In genomic region chr1:164610528-164611222, GRCh38 we compare ENCODE assay signal across 13 cellular contexts. TPM values are rescaled to one million over a fixed set of nuclear protein-coding genes. Genes with fewer than 3 reads are reported as not detected.
DNase-seq lines count a peak whose midpoint lies in the region; ATAC-seq and TF ChIP-seq lines count a peak whose summit lies in the region.
"Had no signal": no experiment of that assay in that cellular context is flagged by ENCODE, and none has a peak within 500 bp of the region (broad histone marks: within the 10 kb centered on the region; RNA-seq: fewer than 3 reads in every experiment).

No MANE protein-coding gene starts in this region.

- H3K27me3 ChIP-seq in HCT116 (ENCODE audit: insufficient read depth, low read length) (no peaks in the 10 kb centered on the region), smooth muscle cell (ENCODE audit: low read depth) (no peaks in the 10 kb centered on the region)

- H3F3A ChIP-seq in smooth muscle cell (ENCODE audit: low read depth), result no peaks in the 10 kb centered on the region

- DNase-seq in HCT116 (ENCODE audit: low read depth, low spot score) (no peak), chondrocyte (ENCODE audit: low spot score) (no peak), medulla oblongata (ENCODE audit: extremely low spot score) (peak; percentile 75), smooth muscle cell (lab: John Stamatoyannopoulos, UW; ENCODE audit: unreplicated experiment) (no peak), glomerular visceral epithelial cell (ENCODE audit: extremely low spot score) (no peak), GDM1 (lab: John Stamatoyannopoulos, UW) (no peak)
- DNase-seq: activated CD8-positive, alpha-beta memory T cell treated with anti-CD3 and anti-CD28 coated beads, Interleukin-2, amount 10 ng/mL, durations not matched to agents 7 days and 5 days; activated naive CD4-positive, alpha-beta T cell; islet precursor cell; NCI-H1105 treated with DMSO at 0.1 percent for 48 hours; stimulated activated CD4-positive, alpha-beta T cell treated with anti-CD3 and anti-CD28 coated beads, Interleukin-2, amount 100 ng/mL, for 48 hours had no signal

- intact Hi-C loops in HCT116 (cut with micrococcal nuclease), result no loop called here

- H3K9me2 ChIP-seq in HCT116 (ENCODE audit: insufficient read depth), result no peaks in the 10 kb centered on the region

- POLR2A ChIA-PET in HCT116 (lab: Charles Lee), result no interaction called here

- H3K79me2 ChIP-seq in HCT116 (ENCODE audit: insufficient read depth, low read length) (no peaks in the 10 kb centered on the region), smooth muscle cell (ENCODE audit: low read depth) (peaks cover 59% of the 10 kb centered on the region)

- H3K4me3 Mint-ChIP-seq in chondrocyte (ENCODE audit: unreplicated experiment), result no peak overlapping the region
- H3K4me3 Mint-ChIP-seq: activated CD8-positive, alpha-beta memory T cell treated with anti-CD3 and anti-CD28 coated beads, Interleukin-2, amount 10 ng/mL, durations not matched to agents 7 days and 5 days had no signal

- ATAC-seq in HCT116 (no peak), GM18861 (IDR thresholded peaks at IDR 0.05; ENCODE audit: unreplicated experiment) (no peak), GM21390 (IDR thresholded peaks at IDR 0.05; ENCODE audit: unreplicated experiment) (no peak)
- ATAC-seq: activated CD8-positive, alpha-beta memory T cell treated with anti-CD3 and anti-CD28 coated beads, Interleukin-2, amount 10 ng/mL, durations not matched to agents 7 days and 5 days had no signal

- no peaks in the 10 kb centered on the region for H3K9me3 Mint-ChIP-seq in chondrocyte (ENCODE audit: low read depth)

- CTCF ChIA-PET in HCT116 (lab: Charles Lee), result interaction anchor here (1.1 kb wide), 1 partner anchor 8 kb away, joined by 4 read pairs; no protein-coding TSS in a partner anchor

- H3K4me2 ChIP-seq in HCT116 (ENCODE audit: low read length) (no peak overlapping the region), smooth muscle cell (no peak overlapping the region)

- H3K9me3 ChIP-seq in HCT116 (ENCODE audit: control insufficient read depth in 1 of 2, insufficient read depth in 1 of 2, low read depth in 1 of 2, low read length in 2 of 2) (no peaks in the 10 kb centered on the region), smooth muscle cell (replicated peaks; ENCODE audit: low read depth) (no peaks in the 10 kb centered on the region)

- peak overlapping the region; percentile 15 for H3K27ac Mint-ChIP-seq in chondrocyte (ENCODE audit: unreplicated experiment)
- H3K27ac Mint-ChIP-seq: activated CD8-positive, alpha-beta memory T cell treated with anti-CD3 and anti-CD28 coated beads, Interleukin-2, amount 10 ng/mL, durations not matched to agents 7 days and 5 days had no signal

- TF ChIP-seq CTCF in HCT116 (IDR thresholded peaks at IDR 0.05 in 2 of 3, conservative IDR thresholded peaks at IDR 0.05 in 1 of 3; ENCODE audit: borderline replicate concordance in 1 of 3, insufficient read depth in 1 of 3, low read depth in 2 of 3, low read length in 2 of 3) (no peak), chondrocyte (IDR thresholded peaks at IDR 0.05) (no peak), smooth muscle cell (IDR thresholded peaks at IDR 0.05; ENCODE audit: borderline replicate concordance, insufficient read depth, poor library complexity, severe bottlenecking) (no peak)

- H3K4me1 ChIP-seq in HCT116 (ENCODE audit: control insufficient read depth in 1 of 2, insufficient read depth in 2 of 2, low read length in 2 of 2) (peaks cover 32 to 33% of the 10 kb centered on the region in 2 experiments), smooth muscle cell (ENCODE audit: low read depth) (peaks cover 40% of the 10 kb centered on the region)

- H3K36me3 ChIP-seq in HCT116 (ENCODE audit: control insufficient read depth in 1 of 2, insufficient read depth in 2 of 2, low read length in 2 of 2), result no peaks in the 10 kb centered on the region
- no peaks in the 10 kb centered on the region for H3K36me3 ChIP-seq in smooth muscle cell (ENCODE audit: low read depth)

- TF ChIP-seq RAD21 in HCT116 (IDR thresholded peaks at IDR 0.05; ENCODE audit: low read depth), result no peak

- no peak overlapping the region for H3K4me3 ChIP-seq in HCT116 (replicated peaks in 1 of 2; ENCODE audit: low read depth in 1 of 2, low read length in 2 of 2)
- H3K4me3 ChIP-seq in smooth muscle cell, result no peak overlapping the region

- H3K27ac ChIP-seq in HCT116 (ENCODE audit: low read depth, low read length) (0 out of 2 replicates have a peak overlapping the region, but pooled peaks have one; percentile 2), smooth muscle cell (ENCODE audit: low read depth) (peak overlapping the region; percentile 35)

- RAD21 ChIA-PET in HCT116 (lab: Charles Lee; ENCODE audit: low non-redundant PET in 1 of 2, low total read pairs in 2 of 2, uncharacterized antibody in 2 of 2, unreplicated experiment in 2 of 2), result no interaction called here

- H3K4me1 Mint-ChIP-seq in chondrocyte (ENCODE audit: low read depth), result peaks cover 55% of the 10 kb centered on the region
- H3K4me1 Mint-ChIP-seq: activated CD8-positive, alpha-beta memory T cell treated with anti-CD3 and anti-CD28 coated beads, Interleukin-2, amount 10 ng/mL, durations not matched to agents 7 days and 5 days had no signal

- no peak overlapping the region for H3K9ac ChIP-seq in HCT116 (ENCODE audit: low read length)
- no peak overlapping the region for H3K9ac ChIP-seq in smooth muscle cell (ENCODE audit: low read depth)

- WGBS in smooth muscle cell (ENCODE audit: low lambda C conversion rate), result 96% methylated on average over 3 of the region's 3 CpGs

- no TSS peak for BruUV-seq in HCT116 (replicated peaks; lab: Mats Ljungman, UMichigan)

- H4K20me1 ChIP-seq in HCT116 (ENCODE audit: insufficient read depth) (no peaks in the 10 kb centered on the region), smooth muscle cell (ENCODE audit: low read depth) (peaks cover 18% of the 10 kb centered on the region)

- H3K27me3 Mint-ChIP-seq in chondrocyte (ENCODE audit: low read depth), result no peaks in the 10 kb centered on the region
- H3K27me3 Mint-ChIP-seq: activated CD8-positive, alpha-beta memory T cell treated with anti-CD3 and anti-CD28 coated beads, Interleukin-2, amount 10 ng/mL, durations not matched to agents 7 days and 5 days had no signal

- TF ChIP-seq POLR2A in HCT116 (IDR thresholded peaks at IDR 0.05; ENCODE audit: borderline replicate concordance, extremely low read depth, insufficient read depth, insufficient read length), result no peak

- H2AFZ ChIP-seq in HCT116 (ENCODE audit: low read depth, low read length, poor library complexity, severe bottlenecking) (no peak overlapping the region), smooth muscle cell (ENCODE audit: low read depth) (no peak overlapping the region)

- H3K36me3 Mint-ChIP-seq in chondrocyte (ENCODE audit: low read depth), result no peaks in the 10 kb centered on the region
- H3K36me3 Mint-ChIP-seq: activated CD8-positive, alpha-beta memory T cell treated with anti-CD3 and anti-CD28 coated beads, Interleukin-2, amount 10 ng/mL, durations not matched to agents 7 days and 5 days had no signal

TF ChIP-seq in HCT116, 20 proteins besides CTCF, POLR2A, EP300 and RAD21:
- TF ChIP-seq MAX (IDR thresholded peaks at IDR 0.05) (no peak), EZH2 (IDR thresholded peaks at IDR 0.05) (no peak), ELF1 (IDR thresholded peaks at IDR 0.05; ENCODE audit: borderline replicate concordance, low read depth) (no peak), CEBPB (IDR thresholded peaks at IDR 0.05; ENCODE audit: low read depth) (no peak), SRF (IDR thresholded peaks at IDR 0.05; ENCODE audit: low read depth) (no peak), YY1 (IDR thresholded peaks at IDR 0.05; ENCODE audit: extremely low read depth, insufficient replicate concordance, low read depth, low read length) (no peak), EZH2phosphoT487 (IDR thresholded peaks at IDR 0.05; ENCODE audit: borderline replicate concordance) (no peak), REST (IDR thresholded peaks at IDR 0.05; ENCODE audit: low read depth) (no peak), ZFX (IDR thresholded peaks at IDR 0.05) (no peak), EGR1 (IDR thresholded peaks at IDR 0.05; ENCODE audit: low read depth) (no peak), SP1 (IDR thresholded peaks at IDR 0.05; ENCODE audit: low read depth) (no peak), CBX3 (IDR thresholded peaks at IDR 0.05; ENCODE audit: low read depth) (no peak), FOSL1 (IDR thresholded peaks at IDR 0.05; ENCODE audit: low read depth) (no peak), TCF7L2 (IDR thresholded peaks at IDR 0.05; ENCODE audit: borderline replicate concordance, extremely low read depth, insufficient read depth, insufficient read length) (no peak), JUND (IDR thresholded peaks at IDR 0.05) (no peak)

RNA-seq across cellular contexts. Expression of gene PBX1, which starts 51.7 kb away (rescaled TPM):
- 29.6 TPM for total RNA-seq in HCT116 (2021; ENCODE audit: unreplicated experiment)
- 6.4 and 7.6 TPM in 2 replicates for polyA plus RNA-seq in HCT116 (2012)
- total RNA-seq in chondrocyte, result 21.5 to 38.0 TPM (median 23.0 TPM) in 3 replicates
- total RNA-seq in smooth muscle cell, result 53.4 and 70.8 TPM in 2 replicates
- polyA plus RNA-seq in smooth muscle cell, result 8.1 and 16.1 TPM in 2 replicates
- total RNA-seq: activated CD8-positive, alpha-beta memory T cell treated with anti-CD3 and anti-CD28 coated beads, Interleukin-2, amount 10 ng/mL, durations not matched to agents 7 days and 5 days had no signal
